1 cellular context compared by ENCODE assay signal in the genomic region with DNA sequence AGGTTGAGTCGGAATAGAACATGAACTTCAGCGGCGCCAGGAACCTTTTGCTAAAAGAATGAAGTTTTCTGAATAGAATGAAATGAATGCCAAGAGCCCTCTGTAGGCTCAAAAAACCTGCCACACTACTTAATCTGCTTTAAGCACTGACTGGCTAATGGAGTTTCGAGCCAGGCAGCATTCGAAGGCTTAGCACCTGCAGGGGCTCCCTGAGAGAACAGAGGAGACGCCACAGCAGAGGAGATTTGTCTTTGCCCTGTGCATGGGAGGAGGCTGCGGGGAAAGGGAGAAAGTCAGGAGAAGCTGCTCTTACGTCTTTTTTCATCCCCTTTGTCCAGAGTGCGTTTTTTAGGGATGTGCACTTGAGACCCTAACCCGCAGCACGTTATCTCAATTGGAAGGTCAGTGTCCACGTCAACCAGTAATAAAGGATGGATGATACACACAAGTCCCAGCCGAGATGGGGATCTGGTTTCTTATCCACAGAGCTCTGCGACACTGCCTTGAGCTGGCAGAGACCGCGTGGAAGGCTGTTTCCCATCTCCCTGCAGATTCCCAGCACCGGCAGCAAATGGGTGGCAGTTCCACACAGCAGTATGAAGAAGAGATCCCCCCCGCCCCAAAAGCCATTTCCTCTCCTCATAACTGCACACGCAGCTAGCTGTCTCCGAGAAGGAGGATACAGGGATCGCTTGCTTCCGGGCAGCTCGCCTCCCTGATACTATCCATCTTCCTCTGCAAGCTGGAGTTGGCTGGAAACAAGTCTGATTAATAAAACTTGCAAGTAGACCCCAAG.
TF ChIP-seq lines count a peak whose summit lies in the region.

No MANE protein-coding gene starts in this region.

TF ChIP-seq in GM23338, 12 proteins besides CTCF, POLR2A, EP300 and RAD21 (continued from another document):
- TF ChIP-seq, protein P1, sequence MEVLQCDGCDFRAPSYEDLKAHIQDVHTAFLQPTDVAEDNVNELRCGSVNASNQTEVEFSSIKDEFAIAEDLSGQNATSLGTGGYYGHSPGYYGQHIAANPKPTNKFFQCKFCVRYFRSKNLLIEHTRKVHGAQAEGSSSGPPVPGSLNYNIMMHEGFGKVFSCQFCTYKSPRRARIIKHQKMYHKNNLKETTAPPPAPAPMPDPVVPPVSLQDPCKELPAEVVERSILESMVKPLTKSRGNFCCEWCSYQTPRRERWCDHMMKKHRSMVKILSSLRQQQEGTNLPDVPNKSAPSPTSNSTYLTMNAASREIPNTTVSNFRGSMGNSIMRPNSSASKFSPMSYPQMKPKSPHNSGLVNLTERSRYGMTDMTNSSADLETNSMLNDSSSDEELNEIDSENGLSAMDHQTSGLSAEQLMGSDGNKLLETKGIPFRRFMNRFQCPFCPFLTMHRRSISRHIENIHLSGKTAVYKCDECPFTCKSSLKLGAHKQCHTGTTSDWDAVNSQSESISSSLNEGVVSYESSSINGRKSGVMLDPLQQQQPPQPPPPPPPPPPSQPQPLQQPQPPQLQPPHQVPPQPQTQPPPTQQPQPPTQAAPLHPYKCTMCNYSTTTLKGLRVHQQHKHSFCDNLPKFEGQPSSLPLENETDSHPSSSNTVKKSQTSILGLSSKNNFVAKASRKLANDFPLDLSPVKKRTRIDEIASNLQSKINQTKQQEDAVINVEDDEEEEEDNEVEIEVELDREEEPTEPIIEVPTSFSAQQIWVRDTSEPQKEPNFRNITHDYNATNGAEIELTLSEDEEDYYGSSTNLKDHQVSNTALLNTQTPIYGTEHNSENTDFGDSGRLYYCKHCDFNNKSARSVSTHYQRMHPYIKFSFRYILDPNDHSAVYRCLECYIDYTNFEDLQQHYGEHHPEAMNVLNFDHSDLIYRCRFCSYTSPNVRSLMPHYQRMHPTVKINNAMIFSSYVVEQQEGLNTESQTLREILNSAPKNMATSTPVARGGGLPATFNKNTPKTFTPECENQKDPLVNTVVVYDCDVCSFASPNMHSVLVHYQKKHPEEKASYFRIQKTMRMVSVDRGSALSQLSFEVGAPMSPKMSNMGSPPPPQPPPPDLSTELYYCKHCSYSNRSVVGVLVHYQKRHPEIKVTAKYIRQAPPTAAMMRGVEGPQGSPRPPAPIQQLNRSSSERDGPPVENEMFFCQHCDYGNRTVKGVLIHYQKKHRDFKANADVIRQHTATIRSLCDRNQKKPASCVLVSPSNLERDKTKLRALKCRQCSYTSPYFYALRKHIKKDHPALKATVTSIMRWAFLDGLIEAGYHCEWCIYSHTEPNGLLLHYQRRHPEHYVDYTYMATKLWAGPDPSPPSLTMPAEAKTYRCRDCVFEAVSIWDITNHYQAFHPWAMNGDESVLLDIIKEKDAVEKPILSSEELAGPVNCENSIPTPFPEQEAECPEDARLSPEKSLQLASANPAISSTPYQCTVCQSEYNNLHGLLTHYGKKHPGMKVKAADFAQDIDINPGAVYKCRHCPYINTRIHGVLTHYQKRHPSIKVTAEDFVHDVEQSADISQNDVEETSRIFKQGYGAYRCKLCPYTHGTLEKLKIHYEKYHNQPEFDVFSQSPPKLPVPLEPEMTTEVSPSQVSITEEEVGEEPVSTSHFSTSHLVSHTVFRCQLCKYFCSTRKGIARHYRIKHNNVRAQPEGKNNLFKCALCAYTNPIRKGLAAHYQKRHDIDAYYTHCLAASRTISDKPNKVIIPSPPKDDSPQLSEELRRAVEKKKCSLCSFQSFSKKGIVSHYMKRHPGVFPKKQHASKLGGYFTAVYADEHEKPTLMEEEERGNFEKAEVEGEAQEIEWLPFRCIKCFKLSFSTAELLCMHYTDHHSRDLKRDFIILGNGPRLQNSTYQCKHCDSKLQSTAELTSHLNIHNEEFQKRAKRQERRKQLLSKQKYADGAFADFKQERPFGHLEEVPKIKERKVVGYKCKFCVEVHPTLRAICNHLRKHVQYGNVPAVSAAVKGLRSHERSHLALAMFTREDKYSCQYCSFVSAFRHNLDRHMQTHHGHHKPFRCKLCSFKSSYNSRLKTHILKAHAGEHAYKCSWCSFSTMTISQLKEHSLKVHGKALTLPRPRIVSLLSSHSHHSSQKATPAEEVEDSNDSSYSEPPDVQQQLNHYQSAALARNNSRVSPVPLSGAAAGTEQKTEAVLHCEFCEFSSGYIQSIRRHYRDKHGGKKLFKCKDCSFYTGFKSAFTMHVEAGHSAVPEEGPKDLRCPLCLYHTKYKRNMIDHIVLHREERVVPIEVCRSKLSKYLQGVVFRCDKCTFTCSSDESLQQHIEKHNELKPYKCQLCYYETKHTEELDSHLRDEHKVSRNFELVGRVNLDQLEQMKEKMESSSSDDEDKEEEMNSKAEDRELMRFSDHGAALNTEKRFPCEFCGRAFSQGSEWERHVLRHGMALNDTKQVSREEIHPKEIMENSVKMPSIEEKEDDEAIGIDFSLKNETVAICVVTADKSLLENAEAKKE (CRISPR knock-in tag; IDR thresholded peaks at IDR 0.05) = no peak
TF ChIP-seq in GM23338: peak in this region for 0.
